16 cellular contexts compared by ENCODE assay signal in the genomic region with DNA sequence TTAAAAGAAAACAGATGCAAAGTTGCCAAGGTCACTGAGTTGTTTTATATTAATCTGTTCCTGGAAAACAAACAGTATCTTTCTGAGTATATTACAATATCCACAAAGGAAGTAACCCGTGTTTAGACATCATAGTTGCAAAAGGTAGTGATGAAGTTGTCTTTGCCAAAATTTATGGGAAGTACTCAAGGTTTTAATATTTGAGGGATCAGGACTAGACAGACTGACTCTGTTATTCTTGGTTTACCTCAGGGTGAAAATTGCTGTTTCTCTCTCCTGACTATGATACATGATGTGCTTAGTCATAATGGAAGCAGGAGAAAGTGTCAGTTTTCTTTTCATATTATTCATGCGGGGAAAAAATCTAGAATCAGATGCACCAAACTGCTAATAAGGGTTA. TPM values are rescaled to one million over a fixed set of nuclear protein-coding genes. Genes with fewer than 3 reads are reported as not detected.
"Had no signal": no experiment of that assay in that cellular context is flagged by ENCODE, and none has a peak within 500 bp of the region (broad histone marks: within the 10 kb centered on the region; RNA-seq: fewer than 3 reads in every experiment).

No MANE protein-coding gene starts in this region.

- H3K9me3 ChIP-seq: breast epithelium, thoracic aorta had no signal

- H2AFZ ChIP-seq: hepatocyte had no signal

- DNase-seq: activated B cell treated with CpG ODN at 0.5 μM for 24 hours; activated CD4-positive, alpha-beta T cell treated with anti-CD3 and anti-CD28 coated beads, Interleukin-2, amount 10 ng/mL, durations not matched to agents 7 days and 5 days; activated naive CD4-positive, alpha-beta T cell; anterior cingulate cortex; dermis blood vessel endothelial cell; left ventricle myocardium superior; nucleus accumbens; right cardiac atrium; spleen; T-helper 17 cell had no signal

- H3K27me3 ChIP-seq: breast epithelium had no signal

- H3K4me2 ChIP-seq: hepatocyte had no signal

- ATAC-seq: left ventricle myocardium superior, right cardiac atrium, T-helper 17 cell had no signal

- H3K36me3 ChIP-seq: breast epithelium, spleen, thoracic aorta had no signal

- H3K4me3 ChIP-seq: breast epithelium, hepatocyte, spleen, thoracic aorta had no signal

- H3K27ac ChIP-seq: breast epithelium, hepatocyte, spleen, thoracic aorta had no signal

- H3K79me2 ChIP-seq: hepatocyte had no signal

- H3K4me1 ChIP-seq: breast epithelium, spleen had no signal

RNA-seq across cellular contexts. Expression of a gene that starts 28.3 kb away (rescaled TPM):
- total RNA-seq: activated B cell treated with CpG ODN at 0.5 μM for 24 hours; activated CD4-positive, alpha-beta T cell treated with anti-CD3 and anti-CD28 coated beads, Interleukin-2, amount 10 ng/mL, durations not matched to agents 7 days and 5 days; chondrocyte; hepatocyte; progenitor cell of endocrine pancreas; T-helper 17 cell had no signal
- polyA plus RNA-seq: hepatocyte, keratinocyte had no signal
